ENCODE assay signal across 8 cellular contexts in the genomic region with DNA sequence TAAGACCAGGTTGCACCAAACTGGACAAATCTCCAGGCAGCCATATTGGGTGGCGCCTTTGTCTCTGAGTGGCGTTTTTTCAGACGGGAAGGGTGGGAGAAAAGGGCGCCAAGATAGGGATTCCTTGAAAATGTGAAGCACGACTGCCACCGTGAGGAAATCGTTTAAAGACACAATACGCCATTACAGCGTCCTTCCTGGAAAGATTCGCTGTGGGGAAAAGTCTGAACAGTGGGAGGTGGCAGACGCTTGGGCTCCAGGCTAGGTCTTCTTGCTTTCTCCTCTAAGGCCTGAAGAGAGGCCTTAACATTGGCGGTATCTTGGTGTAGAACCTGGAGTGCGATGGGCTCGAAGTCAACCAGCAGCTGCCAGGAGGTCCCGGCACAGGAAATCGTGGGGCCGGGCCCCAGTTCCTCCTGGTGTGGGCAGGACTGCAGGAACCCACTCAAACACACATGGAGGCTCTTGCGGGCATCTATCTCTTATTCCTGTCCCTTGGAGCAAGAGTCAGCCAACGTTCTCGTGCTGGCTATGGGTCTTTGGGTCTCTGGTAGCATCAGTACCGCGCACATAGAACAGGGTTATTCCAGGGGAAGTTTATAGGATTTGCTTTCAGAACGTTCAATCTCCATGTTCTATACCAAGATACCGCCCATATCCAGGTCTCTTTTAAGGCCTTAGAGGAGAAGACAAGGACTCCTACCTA.
A peak's percentile ranks its signal among the peaks of the same experiment; 100 is the strongest.
DNase-seq lines count a peak whose midpoint lies in the region; ATAC-seq and TF ChIP-seq lines count a peak whose summit lies in the region.

No MANE protein-coding gene starts in this region.

- H2AFZ ChIP-seq in SK-N-SH (ENCODE audit: low read depth) (peak overlapping the region; percentile 81), PC-9 (no peak overlapping the region), smooth muscle cell (ENCODE audit: low read depth) (no peak overlapping the region)

- TF ChIP-seq EP300 in SK-N-SH (IDR thresholded peaks at IDR 0.05; ENCODE audit: borderline replicate concordance in 1 of 2, low read depth in 1 of 2, low read length in 1 of 2) = no peak

- 40% methylated on average over 23 of the region's 24 CpGs for WGBS in SK-N-SH (ENCODE audit: low lambda C conversion rate)
- WGBS in smooth muscle cell (ENCODE audit: low lambda C conversion rate) = 87% methylated on average over 24 of the region's 24 CpGs

- H3K79me2 ChIP-seq in SK-N-SH (ENCODE audit: insufficient read depth) = no peaks in the 10 kb centered on the region
- no peaks in the 10 kb centered on the region for H3K79me2 ChIP-seq in PC-9 (ENCODE audit: low read depth)
- no peaks in the 10 kb centered on the region for H3K79me2 ChIP-seq in smooth muscle cell (ENCODE audit: low read depth)

- H3K27ac ChIP-seq in SK-N-SH (ENCODE audit: low read depth in 2 of 2, low read length in 1 of 2) (peak overlapping the region in 1 of 2 experiments; percentile 81), PC-9 (no peak overlapping the region), smooth muscle cell (ENCODE audit: low read depth) (no peak overlapping the region)

- H3K9me3 ChIP-seq in SK-N-SH (no peaks in the 10 kb centered on the region), PC-9 (ENCODE audit: insufficient read depth, low read depth) (no peaks in the 10 kb centered on the region), smooth muscle cell (replicated peaks; ENCODE audit: low read depth) (no peaks in the 10 kb centered on the region)

- DNase-seq in AG09309 (ENCODE audit: low read depth) = no peak
- DNase-seq in SK-N-SH = peak; percentile 14
- DNase-seq in iris pigment epithelial cell (ENCODE audit: low read depth) = peak; percentile 70
- DNase-seq in HuH-7.5 (ENCODE audit: low spot score) = no peak
- DNase-seq in DMS153 treated with DMSO at 0.1 percent for 48 hours (lab: John Stamatoyannopoulos, UW; ENCODE audit: unreplicated experiment) = no peak
- no peak for DNase-seq in PC-9
- DNase-seq in smooth muscle cell (lab: John Stamatoyannopoulos, UW; ENCODE audit: unreplicated experiment) = no peak

- H3K9ac ChIP-seq in SK-N-SH = peak overlapping the region; percentile 43; the same call in 1 of the 2 replicates
- no peak overlapping the region for H3K9ac ChIP-seq in smooth muscle cell (ENCODE audit: low read depth)

- H3F3A ChIP-seq in SK-N-SH (replicated peaks; ENCODE audit: insufficient read depth) (no peaks in the 10 kb centered on the region), PC-9 (ENCODE audit: insufficient read depth, low read depth) (no peaks in the 10 kb centered on the region), smooth muscle cell (ENCODE audit: low read depth) (no peaks in the 10 kb centered on the region)

- H4K20me1 ChIP-seq in SK-N-SH (ENCODE audit: insufficient read depth) (no peaks in the 10 kb centered on the region), PC-9 (ENCODE audit: insufficient read depth) (no peaks in the 10 kb centered on the region), smooth muscle cell (ENCODE audit: low read depth) (no peaks in the 10 kb centered on the region)

- peak overlapping the region; percentile 55 for H3K4me3 ChIP-seq in AG09309 (ENCODE audit: control insufficient read depth, low read depth, low read length)
- H3K4me3 ChIP-seq in SK-N-SH (ENCODE audit: low read depth in 2 of 2, low read length in 1 of 2) = peak overlapping the region; percentile 45 to 63
- H3K4me3 ChIP-seq in PC-9 = no peak overlapping the region
- no peak overlapping the region for H3K4me3 ChIP-seq in smooth muscle cell

- intact Hi-C loops in PC-9 (cut with micrococcal nuclease; ENCODE audit: unreplicated experiment) = loop anchor here (1.0 kb wide), 1 partner anchor 51 kb away; no protein-coding TSS in a partner anchor

- TF ChIP-seq CTCF in AG09309 (IDR thresholded peaks at IDR 0.05; ENCODE audit: control insufficient read depth, insufficient read depth, low read depth, low read length, missing control alignments) = peak; percentile 39
- peak; percentile 42 for TF ChIP-seq CTCF in SK-N-SH (IDR thresholded peaks at IDR 0.05)
- no peak for TF ChIP-seq CTCF in PC-9 (conservative IDR thresholded peaks at IDR 0.05)
- no peak for TF ChIP-seq CTCF in smooth muscle cell (IDR thresholded peaks at IDR 0.05; ENCODE audit: borderline replicate concordance, insufficient read depth, poor library complexity, severe bottlenecking)

- ATAC-seq in GM19463 (IDR thresholded peaks at IDR 0.05; ENCODE audit: unreplicated experiment) = peak; percentile 53

- H3K27me3 ChIP-seq in SK-N-SH (ENCODE audit: insufficient read depth) (no peaks in the 10 kb centered on the region), PC-9 (ENCODE audit: insufficient read depth, low read depth) (no peaks in the 10 kb centered on the region), smooth muscle cell (ENCODE audit: low read depth) (no peaks in the 10 kb centered on the region)

- POLR2A ChIA-PET in SK-N-SH (lab: Yijun Ruan, JAX) = no interaction called here
- POLR2A ChIA-PET in PC-9 (lab: Charles Lee; ENCODE audit: unreplicated experiment) = no interaction called here

- H3K36me3 ChIP-seq in SK-N-SH (replicated peaks in 1 of 2; ENCODE audit: control insufficient read depth in 1 of 2, insufficient read depth in 2 of 2, low read length in 1 of 2) = no peaks in the 10 kb centered on the region
- H3K36me3 ChIP-seq in PC-9 (ENCODE audit: low read depth) = peaks cover 20% of the 10 kb centered on the region
- peaks cover 6% of the 10 kb centered on the region for H3K36me3 ChIP-seq in smooth muscle cell (ENCODE audit: low read depth)

- BruUV-seq in PC-9 (replicated peaks; lab: Mats Ljungman, UMichigan) = no TSS peak

- CTCF ChIA-PET in SK-N-SH (lab: Yijun Ruan, JAX) (interaction anchor here (0.9 to 1.1 kb wide), 5 partner anchors 10 to 61 kb away, joined by 3 to 8 read pairs (median 4); no protein-coding TSS in a partner anchor), PC-9 (lab: Charles Lee) (no interaction called here)

- peak; percentile 75 for TF ChIP-seq RAD21 in SK-N-SH (IDR thresholded peaks at IDR 0.05; ENCODE audit: low read length)

- no peaks in the 10 kb centered on the region for H3K4me1 ChIP-seq in SK-N-SH (ENCODE audit: control insufficient read depth in 1 of 2, insufficient read depth in 2 of 2, low read depth in 1 of 2, low read length in 1 of 2)
- no peaks in the 10 kb centered on the region for H3K4me1 ChIP-seq in PC-9 (replicated peaks; ENCODE audit: insufficient read depth)
- H3K4me1 ChIP-seq in smooth muscle cell (ENCODE audit: low read depth) = no peaks in the 10 kb centered on the region

- H3K4me2 ChIP-seq in SK-N-SH = peak overlapping the region; percentile 90
- no peak overlapping the region for H3K4me2 ChIP-seq in PC-9
- no peak overlapping the region for H3K4me2 ChIP-seq in smooth muscle cell

- no peaks in the 10 kb centered on the region for H3K9me2 ChIP-seq in SK-N-SH
- H3K9me2 ChIP-seq in PC-9 (ENCODE audit: insufficient read depth) = no peaks in the 10 kb centered on the region

TF ChIP-seq in SK-N-SH, 30 proteins besides CTCF, POLR2A, EP300 and RAD21 (continues in another document):
- TF ChIP-seq TAF1 (IDR thresholded peaks at IDR 0.05; ENCODE audit: borderline replicate concordance, low read depth, low read length) (no peak), NRF1 (IDR thresholded peaks at IDR 0.05; ENCODE audit: low read depth, low read length) (no peak), RFX5 (IDR thresholded peaks at IDR 0.05; ENCODE audit: low read length) (no peak), SMC3 (IDR thresholded peaks at IDR 0.05; ENCODE audit: low read depth, low read length) (peak; percentile 38), GABPA (IDR thresholded peaks at IDR 0.05; ENCODE audit: low read depth) (no peak), PBX3 (IDR thresholded peaks at IDR 0.05) (no peak)
- TF ChIP-seq, protein P1, sequence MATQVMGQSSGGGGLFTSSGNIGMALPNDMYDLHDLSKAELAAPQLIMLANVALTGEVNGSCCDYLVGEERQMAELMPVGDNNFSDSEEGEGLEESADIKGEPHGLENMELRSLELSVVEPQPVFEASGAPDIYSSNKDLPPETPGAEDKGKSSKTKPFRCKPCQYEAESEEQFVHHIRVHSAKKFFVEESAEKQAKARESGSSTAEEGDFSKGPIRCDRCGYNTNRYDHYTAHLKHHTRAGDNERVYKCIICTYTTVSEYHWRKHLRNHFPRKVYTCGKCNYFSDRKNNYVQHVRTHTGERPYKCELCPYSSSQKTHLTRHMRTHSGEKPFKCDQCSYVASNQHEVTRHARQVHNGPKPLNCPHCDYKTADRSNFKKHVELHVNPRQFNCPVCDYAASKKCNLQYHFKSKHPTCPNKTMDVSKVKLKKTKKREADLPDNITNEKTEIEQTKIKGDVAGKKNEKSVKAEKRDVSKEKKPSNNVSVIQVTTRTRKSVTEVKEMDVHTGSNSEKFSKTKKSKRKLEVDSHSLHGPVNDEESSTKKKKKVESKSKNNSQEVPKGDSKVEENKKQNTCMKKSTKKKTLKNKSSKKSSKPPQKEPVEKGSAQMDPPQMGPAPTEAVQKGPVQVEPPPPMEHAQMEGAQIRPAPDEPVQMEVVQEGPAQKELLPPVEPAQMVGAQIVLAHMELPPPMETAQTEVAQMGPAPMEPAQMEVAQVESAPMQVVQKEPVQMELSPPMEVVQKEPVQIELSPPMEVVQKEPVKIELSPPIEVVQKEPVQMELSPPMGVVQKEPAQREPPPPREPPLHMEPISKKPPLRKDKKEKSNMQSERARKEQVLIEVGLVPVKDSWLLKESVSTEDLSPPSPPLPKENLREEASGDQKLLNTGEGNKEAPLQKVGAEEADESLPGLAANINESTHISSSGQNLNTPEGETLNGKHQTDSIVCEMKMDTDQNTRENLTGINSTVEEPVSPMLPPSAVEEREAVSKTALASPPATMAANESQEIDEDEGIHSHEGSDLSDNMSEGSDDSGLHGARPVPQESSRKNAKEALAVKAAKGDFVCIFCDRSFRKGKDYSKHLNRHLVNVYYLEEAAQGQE (IDR thresholded peaks at IDR 0.05; ENCODE audit: low read depth, low read length) = no peak

Comparison
In these comparisons a context has a peak if more than half of its experiments do, and no peak if none do; other contexts are left out.
1. DNase-seq: peak in SK-N-SH (single experiment) and iris pigment epithelial cell (single experiment); none in AG09309 (single experiment), HuH-7.5 (single experiment), DMS153 treated with DMSO at 0.1 percent for 48 hours (single experiment), PC-9 (0 of 2) and smooth muscle cell (single experiment).
2. H3K4me3 ChIP-seq: peak in AG09309 (single experiment) and SK-N-SH (2 of 2); none in PC-9 (single experiment) and smooth muscle cell (single experiment).
3. CTCF ChIP-seq: peak in AG09309 (single experiment) and SK-N-SH (single experiment); none in PC-9 (single experiment) and smooth muscle cell (single experiment).